ENCODE assay signal across 1 cellular context in the genomic region with DNA sequence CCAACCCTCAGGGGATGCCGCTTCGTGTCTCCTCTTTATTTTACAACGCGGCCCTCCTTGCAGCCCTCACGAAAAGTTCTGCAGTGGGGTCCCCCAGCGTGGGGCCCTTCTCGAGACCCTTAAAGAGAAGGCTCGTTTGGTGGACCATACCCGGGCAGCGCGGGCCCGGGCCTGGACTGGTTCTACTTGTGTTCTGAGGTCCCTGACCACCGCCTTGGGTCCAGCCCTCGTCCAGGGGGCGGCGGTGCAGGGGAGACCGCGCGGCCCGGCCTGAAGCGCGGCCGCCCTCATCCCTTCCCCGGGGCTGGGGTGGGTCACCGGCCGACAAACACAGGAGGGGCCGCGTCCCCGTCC.
TF ChIP-seq lines count a peak whose summit lies in the region.

No MANE protein-coding gene starts in this region.

TF ChIP-seq in H1, 55 proteins besides CTCF, POLR2A, EP300 and RAD21 (continued from another document):
- TF ChIP-seq CBX5 (IDR thresholded peaks at IDR 0.05; ENCODE audit: low read depth, low read length) (no peak), NANOG (IDR thresholded peaks at IDR 0.05; ENCODE audit: insufficient read depth, low read depth, low read length, poor library complexity, severe bottlenecking) (no peak), SP4 (IDR thresholded peaks at IDR 0.05; ENCODE audit: low read length) (no peak), SUZ12 (IDR thresholded peaks at IDR 0.05; ENCODE audit: low read length) (no peak)
- TF ChIP-seq, protein P1, sequence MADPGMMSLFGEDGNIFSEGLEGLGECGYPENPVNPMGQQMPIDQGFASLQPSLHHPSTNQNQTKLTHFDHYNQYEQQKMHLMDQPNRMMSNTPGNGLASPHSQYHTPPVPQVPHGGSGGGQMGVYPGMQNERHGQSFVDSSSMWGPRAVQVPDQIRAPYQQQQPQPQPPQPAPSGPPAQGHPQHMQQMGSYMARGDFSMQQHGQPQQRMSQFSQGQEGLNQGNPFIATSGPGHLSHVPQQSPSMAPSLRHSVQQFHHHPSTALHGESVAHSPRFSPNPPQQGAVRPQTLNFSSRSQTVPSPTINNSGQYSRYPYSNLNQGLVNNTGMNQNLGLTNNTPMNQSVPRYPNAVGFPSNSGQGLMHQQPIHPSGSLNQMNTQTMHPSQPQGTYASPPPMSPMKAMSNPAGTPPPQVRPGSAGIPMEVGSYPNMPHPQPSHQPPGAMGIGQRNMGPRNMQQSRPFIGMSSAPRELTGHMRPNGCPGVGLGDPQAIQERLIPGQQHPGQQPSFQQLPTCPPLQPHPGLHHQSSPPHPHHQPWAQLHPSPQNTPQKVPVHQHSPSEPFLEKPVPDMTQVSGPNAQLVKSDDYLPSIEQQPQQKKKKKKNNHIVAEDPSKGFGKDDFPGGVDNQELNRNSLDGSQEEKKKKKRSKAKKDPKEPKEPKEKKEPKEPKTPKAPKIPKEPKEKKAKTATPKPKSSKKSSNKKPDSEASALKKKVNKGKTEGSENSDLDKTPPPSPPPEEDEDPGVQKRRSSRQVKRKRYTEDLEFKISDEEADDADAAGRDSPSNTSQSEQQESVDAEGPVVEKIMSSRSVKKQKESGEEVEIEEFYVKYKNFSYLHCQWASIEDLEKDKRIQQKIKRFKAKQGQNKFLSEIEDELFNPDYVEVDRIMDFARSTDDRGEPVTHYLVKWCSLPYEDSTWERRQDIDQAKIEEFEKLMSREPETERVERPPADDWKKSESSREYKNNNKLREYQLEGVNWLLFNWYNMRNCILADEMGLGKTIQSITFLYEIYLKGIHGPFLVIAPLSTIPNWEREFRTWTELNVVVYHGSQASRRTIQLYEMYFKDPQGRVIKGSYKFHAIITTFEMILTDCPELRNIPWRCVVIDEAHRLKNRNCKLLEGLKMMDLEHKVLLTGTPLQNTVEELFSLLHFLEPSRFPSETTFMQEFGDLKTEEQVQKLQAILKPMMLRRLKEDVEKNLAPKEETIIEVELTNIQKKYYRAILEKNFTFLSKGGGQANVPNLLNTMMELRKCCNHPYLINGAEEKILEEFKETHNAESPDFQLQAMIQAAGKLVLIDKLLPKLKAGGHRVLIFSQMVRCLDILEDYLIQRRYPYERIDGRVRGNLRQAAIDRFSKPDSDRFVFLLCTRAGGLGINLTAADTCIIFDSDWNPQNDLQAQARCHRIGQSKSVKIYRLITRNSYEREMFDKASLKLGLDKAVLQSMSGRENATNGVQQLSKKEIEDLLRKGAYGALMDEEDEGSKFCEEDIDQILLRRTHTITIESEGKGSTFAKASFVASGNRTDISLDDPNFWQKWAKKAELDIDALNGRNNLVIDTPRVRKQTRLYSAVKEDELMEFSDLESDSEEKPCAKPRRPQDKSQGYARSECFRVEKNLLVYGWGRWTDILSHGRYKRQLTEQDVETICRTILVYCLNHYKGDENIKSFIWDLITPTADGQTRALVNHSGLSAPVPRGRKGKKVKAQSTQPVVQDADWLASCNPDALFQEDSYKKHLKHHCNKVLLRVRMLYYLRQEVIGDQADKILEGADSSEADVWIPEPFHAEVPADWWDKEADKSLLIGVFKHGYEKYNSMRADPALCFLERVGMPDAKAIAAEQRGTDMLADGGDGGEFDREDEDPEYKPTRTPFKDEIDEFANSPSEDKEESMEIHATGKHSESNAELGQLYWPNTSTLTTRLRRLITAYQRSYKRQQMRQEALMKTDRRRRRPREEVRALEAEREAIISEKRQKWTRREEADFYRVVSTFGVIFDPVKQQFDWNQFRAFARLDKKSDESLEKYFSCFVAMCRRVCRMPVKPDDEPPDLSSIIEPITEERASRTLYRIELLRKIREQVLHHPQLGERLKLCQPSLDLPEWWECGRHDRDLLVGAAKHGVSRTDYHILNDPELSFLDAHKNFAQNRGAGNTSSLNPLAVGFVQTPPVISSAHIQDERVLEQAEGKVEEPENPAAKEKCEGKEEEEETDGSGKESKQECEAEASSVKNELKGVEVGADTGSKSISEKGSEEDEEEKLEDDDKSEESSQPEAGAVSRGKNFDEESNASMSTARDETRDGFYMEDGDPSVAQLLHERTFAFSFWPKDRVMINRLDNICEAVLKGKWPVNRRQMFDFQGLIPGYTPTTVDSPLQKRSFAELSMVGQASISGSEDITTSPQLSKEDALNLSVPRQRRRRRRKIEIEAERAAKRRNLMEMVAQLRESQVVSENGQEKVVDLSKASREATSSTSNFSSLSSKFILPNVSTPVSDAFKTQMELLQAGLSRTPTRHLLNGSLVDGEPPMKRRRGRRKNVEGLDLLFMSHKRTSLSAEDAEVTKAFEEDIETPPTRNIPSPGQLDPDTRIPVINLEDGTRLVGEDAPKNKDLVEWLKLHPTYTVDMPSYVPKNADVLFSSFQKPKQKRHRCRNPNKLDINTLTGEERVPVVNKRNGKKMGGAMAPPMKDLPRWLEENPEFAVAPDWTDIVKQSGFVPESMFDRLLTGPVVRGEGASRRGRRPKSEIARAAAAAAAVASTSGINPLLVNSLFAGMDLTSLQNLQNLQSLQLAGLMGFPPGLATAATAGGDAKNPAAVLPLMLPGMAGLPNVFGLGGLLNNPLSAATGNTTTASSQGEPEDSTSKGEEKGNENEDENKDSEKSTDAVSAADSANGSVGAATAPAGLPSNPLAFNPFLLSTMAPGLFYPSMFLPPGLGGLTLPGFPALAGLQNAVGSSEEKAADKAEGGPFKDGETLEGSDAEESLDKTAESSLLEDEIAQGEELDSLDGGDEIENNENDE (IDR thresholded peaks at IDR 0.05; ENCODE audit: insufficient replicate concordance, low read length) = no peak
